In the genomic region with DNA sequence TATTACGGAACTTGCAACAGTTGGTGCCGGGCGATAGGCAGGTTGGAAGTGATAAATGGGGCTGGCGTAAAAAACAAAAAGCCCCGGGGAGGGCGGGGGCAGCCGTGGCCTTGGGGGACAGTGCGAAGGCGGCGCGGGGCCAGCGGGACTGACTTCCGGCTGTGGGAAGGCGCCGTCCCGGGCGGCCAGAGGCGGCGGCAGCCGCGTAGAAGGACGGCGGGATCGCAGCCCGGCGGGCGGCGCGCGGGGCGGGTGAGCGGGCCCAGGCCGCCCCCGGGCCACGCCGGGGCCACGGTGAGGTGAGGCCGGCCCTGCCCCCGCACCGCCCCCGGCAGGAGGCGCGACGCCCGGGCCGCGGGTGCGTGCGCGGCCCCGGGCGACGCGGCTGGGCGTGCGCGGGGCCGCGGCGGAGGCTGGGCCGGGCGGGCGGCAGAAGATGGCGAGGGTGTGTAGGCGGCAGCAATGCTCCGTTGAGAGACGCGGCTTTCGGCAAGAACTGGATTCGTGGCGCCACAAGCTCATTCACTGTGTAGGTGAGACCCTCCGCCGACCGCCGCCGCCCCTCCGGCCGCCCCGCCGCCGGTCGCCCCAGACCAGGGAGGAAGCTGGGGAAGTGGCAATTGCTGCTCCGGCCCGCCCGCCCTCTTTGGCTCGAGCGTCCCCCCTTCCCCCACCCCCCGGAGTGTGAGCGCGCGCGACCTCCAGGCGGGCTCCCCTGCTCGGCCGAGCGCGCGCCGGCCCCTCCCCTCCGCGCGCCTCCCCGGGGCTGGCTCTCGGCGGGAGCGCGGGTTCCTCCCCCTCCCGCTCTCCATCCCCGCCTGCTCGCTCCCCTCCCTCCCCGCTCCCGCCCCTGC, we compare ENCODE assay signal across 1 cellular context.
TF ChIP-seq lines count a peak whose summit lies in the region.

A gene (plus strand): TSS at position 432 of the 854 bp plus-strand sequence. CDS start 116,760 bp downstream, outside the sequence.

TF ChIP-seq in HepG2, 621 proteins besides CTCF, POLR2A, EP300 and RAD21 (continued from another document and continues in another):
- TF ChIP-seq, protein P1, sequence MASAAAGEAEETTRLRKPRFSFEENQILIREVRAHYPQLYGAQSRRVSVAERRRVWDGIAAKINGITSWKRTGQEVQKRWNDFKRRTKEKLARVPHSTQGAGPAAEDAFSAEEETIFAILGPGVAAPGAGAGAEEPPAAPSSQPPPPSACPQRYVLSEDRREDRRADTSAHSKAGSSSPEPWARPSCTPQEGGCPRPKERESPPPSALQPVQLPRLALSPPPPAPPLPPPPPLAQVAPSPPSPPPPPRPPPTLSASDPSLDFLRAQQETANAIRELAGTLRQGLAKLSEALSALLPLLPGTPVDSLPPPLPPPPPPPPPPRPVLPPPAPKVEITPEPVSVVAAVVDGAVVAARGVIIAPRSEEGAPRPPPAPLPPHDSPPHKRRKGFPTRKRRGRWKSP (CRISPR knock-in tag; IDR thresholded peaks at IDR 0.05): no peak
- TF ChIP-seq PHF8 (CRISPR knock-in tag; IDR thresholded peaks at IDR 0.05) (peak; percentile 74), HNRNPLL (IDR thresholded peaks at IDR 0.05; ENCODE audit: low read depth, low read length, poor library complexity, severe bottlenecking) (peak; percentile 62), ZNF382 (CRISPR knock-in tag; IDR thresholded peaks at IDR 0.05; ENCODE audit: borderline replicate concordance) (no peak), ZNF567 (CRISPR knock-in tag; IDR thresholded peaks at IDR 0.05; ENCODE audit: borderline replicate concordance) (no peak), ZNF768 (CRISPR knock-in tag; IDR thresholded peaks at IDR 0.05) (peak; percentile 45; the same call in 1 of the 2 replicates), ZNF543 (CRISPR knock-in tag; IDR thresholded peaks at IDR 0.05) (0 out of 2 replicates have a peak, but pooled peaks have one; percentile 6), ZNF17 (CRISPR knock-in tag; IDR thresholded peaks at IDR 0.05) (no peak), ELF3 (CRISPR knock-in tag; IDR thresholded peaks at IDR 0.05) (no peak), TCF12 (IDR thresholded peaks at IDR 0.05) (no peak), TCF12 (CRISPR knock-in tag; IDR thresholded peaks at IDR 0.05) (no peak), ZNF816 (CRISPR knock-in tag; IDR thresholded peaks at IDR 0.05; ENCODE audit: borderline replicate concordance) (no peak), PCBP1 (IDR thresholded peaks at IDR 0.05; ENCODE audit: borderline replicate concordance, low read depth, low read length) (no peak), HOXD1 (CRISPR knock-in tag; IDR thresholded peaks at IDR 0.05) (0 out of 2 replicates have a peak, but pooled peaks have one; percentile 44), POLR2AphosphoS5 (IDR thresholded peaks at IDR 0.05; ENCODE audit: low read depth, low read length) (peak; percentile 70), ZNF75D (CRISPR knock-in tag; IDR thresholded peaks at IDR 0.05; ENCODE audit: borderline replicate concordance) (no peak), ZNF572 (CRISPR knock-in tag; IDR thresholded peaks at IDR 0.05) (no peak), FOXM1 (CRISPR knock-in tag; IDR thresholded peaks at IDR 0.05) (no peak), U2AF1 (optimal IDR thresholded peaks at IDR 0.05; ENCODE audit: low read depth, low read length) (no peak), RXRA (CRISPR knock-in tag; IDR thresholded peaks at IDR 0.05) (no peak), ZNF703 (CRISPR knock-in tag; IDR thresholded peaks at IDR 0.05; ENCODE audit: borderline replicate concordance) (no peak), ZNF33A (CRISPR knock-in tag; IDR thresholded peaks at IDR 0.05; ENCODE audit: borderline replicate concordance) (no peak), ZSCAN25 (CRISPR knock-in tag; IDR thresholded peaks at IDR 0.05) (no peak), ETV5 (CRISPR knock-in tag; IDR thresholded peaks at IDR 0.05; ENCODE audit: borderline replicate concordance) (peak; percentile 40; the same call in 1 of the 2 replicates), ZNF607 (CRISPR knock-in tag; IDR thresholded peaks at IDR 0.05; ENCODE audit: borderline replicate concordance) (peak; percentile 16; the same call in 1 of the 2 replicates), ZFX (CRISPR knock-in tag; IDR thresholded peaks at IDR 0.05; ENCODE audit: low read depth) (peak; percentile 64), FLYWCH1 (CRISPR knock-in tag; IDR thresholded peaks at IDR 0.05) (no peak), CREM (IDR thresholded peaks at IDR 0.05) (no peak), CREM (CRISPR knock-in tag; IDR thresholded peaks at IDR 0.05) (no peak), MYNN (CRISPR knock-in tag; IDR thresholded peaks at IDR 0.05; ENCODE audit: low read depth) (no peak), PAX8 (CRISPR knock-in tag; IDR thresholded peaks at IDR 0.05; ENCODE audit: borderline replicate concordance) (no peak), CEBPG (CRISPR knock-in tag; IDR thresholded peaks at IDR 0.05) (no peak)
- TF ChIP-seq, protein P2, sequence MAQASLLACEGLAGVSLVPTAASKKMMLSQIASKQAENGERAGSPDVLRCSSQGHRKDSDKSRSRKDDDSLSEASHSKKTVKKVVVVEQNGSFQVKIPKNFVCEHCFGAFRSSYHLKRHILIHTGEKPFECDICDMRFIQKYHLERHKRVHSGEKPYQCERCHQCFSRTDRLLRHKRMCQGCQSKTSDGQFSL (CRISPR knock-in tag; IDR thresholded peaks at IDR 0.05): 0 out of 2 replicates have a peak, but pooled peaks have one; percentile 5
- TF ChIP-seq, protein P3, sequence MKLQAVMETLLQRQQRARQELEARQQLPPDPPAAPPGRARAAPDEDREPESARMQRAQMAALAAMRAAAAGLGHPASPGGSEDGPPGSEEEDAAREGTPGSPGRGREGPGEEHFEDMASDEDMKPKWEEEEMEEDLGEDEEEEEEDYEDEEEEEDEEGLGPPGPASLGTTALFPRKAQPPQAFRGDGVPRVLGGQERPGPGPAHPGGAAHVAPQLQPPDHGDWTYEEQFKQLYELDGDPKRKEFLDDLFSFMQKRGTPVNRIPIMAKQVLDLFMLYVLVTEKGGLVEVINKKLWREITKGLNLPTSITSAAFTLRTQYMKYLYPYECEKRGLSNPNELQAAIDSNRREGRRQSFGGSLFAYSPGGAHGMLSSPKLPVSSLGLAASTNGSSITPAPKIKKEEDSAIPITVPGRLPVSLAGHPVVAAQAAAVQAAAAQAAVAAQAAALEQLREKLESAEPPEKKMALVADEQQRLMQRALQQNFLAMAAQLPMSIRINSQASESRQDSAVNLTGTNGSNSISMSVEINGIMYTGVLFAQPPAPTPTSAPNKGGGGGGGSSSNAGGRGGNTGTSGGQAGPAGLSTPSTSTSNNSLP (IDR thresholded peaks at IDR 0.05; ENCODE audit: low read depth, low read length): no peak
- TF ChIP-seq, protein P4, sequence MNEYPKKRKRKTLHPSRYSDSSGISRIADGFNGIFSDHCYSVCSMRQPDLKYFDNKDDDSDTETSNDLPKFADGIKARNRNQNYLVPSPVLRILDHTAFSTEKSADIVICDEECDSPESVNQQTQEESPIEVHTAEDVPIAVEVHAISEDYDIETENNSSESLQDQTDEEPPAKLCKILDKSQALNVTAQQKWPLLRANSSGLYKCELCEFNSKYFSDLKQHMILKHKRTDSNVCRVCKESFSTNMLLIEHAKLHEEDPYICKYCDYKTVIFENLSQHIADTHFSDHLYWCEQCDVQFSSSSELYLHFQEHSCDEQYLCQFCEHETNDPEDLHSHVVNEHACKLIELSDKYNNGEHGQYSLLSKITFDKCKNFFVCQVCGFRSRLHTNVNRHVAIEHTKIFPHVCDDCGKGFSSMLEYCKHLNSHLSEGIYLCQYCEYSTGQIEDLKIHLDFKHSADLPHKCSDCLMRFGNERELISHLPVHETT (CRISPR knock-in tag; conservative IDR thresholded peaks at IDR 0.05): peak; percentile 83; the same call in 1 of the 2 replicates
- TF ChIP-seq, protein P5, sequence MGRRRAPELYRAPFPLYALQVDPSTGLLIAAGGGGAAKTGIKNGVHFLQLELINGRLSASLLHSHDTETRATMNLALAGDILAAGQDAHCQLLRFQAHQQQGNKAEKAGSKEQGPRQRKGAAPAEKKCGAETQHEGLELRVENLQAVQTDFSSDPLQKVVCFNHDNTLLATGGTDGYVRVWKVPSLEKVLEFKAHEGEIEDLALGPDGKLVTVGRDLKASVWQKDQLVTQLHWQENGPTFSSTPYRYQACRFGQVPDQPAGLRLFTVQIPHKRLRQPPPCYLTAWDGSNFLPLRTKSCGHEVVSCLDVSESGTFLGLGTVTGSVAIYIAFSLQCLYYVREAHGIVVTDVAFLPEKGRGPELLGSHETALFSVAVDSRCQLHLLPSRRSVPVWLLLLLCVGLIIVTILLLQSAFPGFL (CRISPR knock-in tag; IDR thresholded peaks at IDR 0.05): no peak
- TF ChIP-seq, protein P6, sequence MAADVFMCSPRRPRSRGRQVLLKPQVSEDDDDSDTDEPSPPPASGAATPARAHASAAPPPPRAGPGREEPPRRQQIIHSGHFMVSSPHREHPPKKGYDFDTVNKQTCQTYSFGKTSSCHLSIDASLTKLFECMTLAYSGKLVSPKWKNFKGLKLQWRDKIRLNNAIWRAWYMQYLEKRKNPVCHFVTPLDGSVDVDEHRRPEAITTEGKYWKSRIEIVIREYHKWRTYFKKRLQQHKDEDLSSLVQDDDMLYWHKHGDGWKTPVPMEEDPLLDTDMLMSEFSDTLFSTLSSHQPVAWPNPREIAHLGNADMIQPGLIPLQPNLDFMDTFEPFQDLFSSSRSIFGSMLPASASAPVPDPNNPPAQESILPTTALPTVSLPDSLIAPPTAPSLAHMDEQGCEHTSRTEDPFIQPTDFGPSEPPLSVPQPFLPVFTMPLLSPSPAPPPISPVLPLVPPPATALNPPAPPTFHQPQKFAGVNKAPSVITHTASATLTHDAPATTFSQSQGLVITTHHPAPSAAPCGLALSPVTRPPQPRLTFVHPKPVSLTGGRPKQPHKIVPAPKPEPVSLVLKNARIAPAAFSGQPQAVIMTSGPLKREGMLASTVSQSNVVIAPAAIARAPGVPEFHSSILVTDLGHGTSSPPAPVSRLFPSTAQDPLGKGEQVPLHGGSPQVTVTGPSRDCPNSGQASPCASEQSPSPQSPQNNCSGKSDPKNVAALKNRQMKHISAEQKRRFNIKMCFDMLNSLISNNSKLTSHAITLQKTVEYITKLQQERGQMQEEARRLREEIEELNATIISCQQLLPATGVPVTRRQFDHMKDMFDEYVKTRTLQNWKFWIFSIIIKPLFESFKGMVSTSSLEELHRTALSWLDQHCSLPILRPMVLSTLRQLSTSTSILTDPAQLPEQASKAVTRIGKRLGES (CRISPR knock-in tag; IDR thresholded peaks at IDR 0.05; ENCODE audit: borderline replicate concordance): no peak
- TF ChIP-seq, protein P7, sequence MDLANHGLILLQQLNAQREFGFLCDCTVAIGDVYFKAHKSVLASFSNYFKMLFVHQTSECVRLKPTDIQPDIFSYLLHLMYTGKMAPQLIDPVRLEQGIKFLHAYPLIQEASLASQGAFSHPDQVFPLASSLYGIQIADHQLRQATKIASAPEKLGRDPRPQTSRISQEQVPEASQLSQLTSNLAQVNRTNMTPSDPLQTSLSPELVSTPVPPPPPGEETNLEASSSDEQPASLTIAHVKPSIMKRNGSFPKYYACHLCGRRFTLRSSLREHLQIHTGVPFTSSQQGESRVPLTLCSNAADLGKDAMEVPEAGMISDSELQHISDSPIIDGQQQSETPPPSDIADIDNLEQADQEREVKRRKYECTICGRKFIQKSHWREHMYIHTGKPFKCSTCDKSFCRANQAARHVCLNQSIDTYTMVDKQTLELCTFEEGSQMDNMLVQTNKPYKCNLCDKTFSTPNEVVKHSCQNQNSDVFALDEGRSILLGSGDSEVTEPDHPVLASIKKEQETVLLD (CRISPR knock-in tag; IDR thresholded peaks at IDR 0.05; ENCODE audit: low read depth): peak; percentile 95
- TF ChIP-seq, protein P8, sequence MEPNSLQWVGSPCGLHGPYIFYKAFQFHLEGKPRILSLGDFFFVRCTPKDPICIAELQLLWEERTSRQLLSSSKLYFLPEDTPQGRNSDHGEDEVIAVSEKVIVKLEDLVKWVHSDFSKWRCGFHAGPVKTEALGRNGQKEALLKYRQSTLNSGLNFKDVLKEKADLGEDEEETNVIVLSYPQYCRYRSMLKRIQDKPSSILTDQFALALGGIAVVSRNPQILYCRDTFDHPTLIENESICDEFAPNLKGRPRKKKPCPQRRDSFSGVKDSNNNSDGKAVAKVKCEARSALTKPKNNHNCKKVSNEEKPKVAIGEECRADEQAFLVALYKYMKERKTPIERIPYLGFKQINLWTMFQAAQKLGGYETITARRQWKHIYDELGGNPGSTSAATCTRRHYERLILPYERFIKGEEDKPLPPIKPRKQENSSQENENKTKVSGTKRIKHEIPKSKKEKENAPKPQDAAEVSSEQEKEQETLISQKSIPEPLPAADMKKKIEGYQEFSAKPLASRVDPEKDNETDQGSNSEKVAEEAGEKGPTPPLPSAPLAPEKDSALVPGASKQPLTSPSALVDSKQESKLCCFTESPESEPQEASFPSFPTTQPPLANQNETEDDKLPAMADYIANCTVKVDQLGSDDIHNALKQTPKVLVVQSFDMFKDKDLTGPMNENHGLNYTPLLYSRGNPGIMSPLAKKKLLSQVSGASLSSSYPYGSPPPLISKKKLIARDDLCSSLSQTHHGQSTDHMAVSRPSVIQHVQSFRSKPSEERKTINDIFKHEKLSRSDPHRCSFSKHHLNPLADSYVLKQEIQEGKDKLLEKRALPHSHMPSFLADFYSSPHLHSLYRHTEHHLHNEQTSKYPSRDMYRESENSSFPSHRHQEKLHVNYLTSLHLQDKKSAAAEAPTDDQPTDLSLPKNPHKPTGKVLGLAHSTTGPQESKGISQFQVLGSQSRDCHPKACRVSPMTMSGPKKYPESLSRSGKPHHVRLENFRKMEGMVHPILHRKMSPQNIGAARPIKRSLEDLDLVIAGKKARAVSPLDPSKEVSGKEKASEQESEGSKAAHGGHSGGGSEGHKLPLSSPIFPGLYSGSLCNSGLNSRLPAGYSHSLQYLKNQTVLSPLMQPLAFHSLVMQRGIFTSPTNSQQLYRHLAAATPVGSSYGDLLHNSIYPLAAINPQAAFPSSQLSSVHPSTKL (CRISPR knock-in tag; IDR thresholded peaks at IDR 0.05): 0 out of 2 replicates have a peak, but pooled peaks have one; percentile 16
- TF ChIP-seq, protein P9, sequence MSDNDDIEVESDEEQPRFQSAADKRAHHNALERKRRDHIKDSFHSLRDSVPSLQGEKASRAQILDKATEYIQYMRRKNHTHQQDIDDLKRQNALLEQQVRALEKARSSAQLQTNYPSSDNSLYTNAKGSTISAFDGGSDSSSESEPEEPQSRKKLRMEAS (IDR thresholded peaks at IDR 0.05): peak; percentile 58; the same call in 1 of the 2 replicates
